In genomic region chr19:49533551-49534488, GRCh38 we compare ENCODE assay signal across 8 cellular contexts. TPM values are rescaled to one million over a fixed set of nuclear protein-coding genes. Genes with fewer than 3 reads are reported as not detected.
A peak's percentile ranks its signal among the peaks of the same experiment; 100 is the strongest.
DNase-seq lines count a peak whose midpoint lies in the region; ATAC-seq and TF ChIP-seq lines count a peak whose summit lies in the region.

No MANE protein-coding gene starts in this region.

- BruUV-seq in A673 (replicated peaks; lab: Mats Ljungman, UMichigan) = no TSS peak

- H3K36me3 Mint-ChIP-seq in type B pancreatic cell = no peaks in the 10 kb centered on the region

- H3K9ac ChIP-seq in parathyroid adenoma = no peak overlapping the region

- H3K4me1 ChIP-seq in A673 (ENCODE audit: insufficient read depth, low read length, poor library complexity, severe bottlenecking) = peaks cover 13% of the 10 kb centered on the region
- no peaks in the 10 kb centered on the region for H3K4me1 ChIP-seq in parathyroid adenoma

- DNase-seq in A673 (ENCODE audit: low spot score) (peak; percentile 81), RKO (ENCODE audit: low spot score) (peak; percentile 83), activated gamma-delta T cell (lab: John Stamatoyannopoulos, UW) (peak; percentile 67), glomerular visceral epithelial cell (ENCODE audit: extremely low spot score) (peak; percentile 35), type B pancreatic cell (ENCODE audit: extremely low spot score, unreplicated experiment) (peak; percentile 83)

- peak overlapping the region; percentile 42 for H3K4me3 ChIP-seq in A673 (ENCODE audit: low read depth, low read length, poor library complexity, severe bottlenecking)
- peak overlapping the region; percentile 31 for H3K4me3 ChIP-seq in parathyroid adenoma (ENCODE audit: low read depth, low read length)

- H3K79me2 ChIP-seq in parathyroid adenoma = no peaks in the 10 kb centered on the region

- peak overlapping the region; percentile 88 for H3K4me3 Mint-ChIP-seq in type B pancreatic cell

- peaks cover 5% of the 10 kb centered on the region for H3K27me3 Mint-ChIP-seq in type B pancreatic cell

- ATAC-seq in GM18861 (IDR thresholded peaks at IDR 0.05; ENCODE audit: unreplicated experiment) = peak; percentile 60
- ATAC-seq in HG03354 (IDR thresholded peaks at IDR 0.05; ENCODE audit: poor library complexity, severe bottlenecking, unreplicated experiment) = peak; percentile 77

- H3K27ac ChIP-seq in A673 (ENCODE audit: low read depth, low read length, poor library complexity, severe bottlenecking) (peak overlapping the region; percentile 29), parathyroid adenoma (no peak overlapping the region)

- no peaks in the 10 kb centered on the region for H3K27me3 ChIP-seq in A673 (replicated peaks; ENCODE audit: insufficient read depth, low read depth, low read length, poor library complexity)
- no peaks in the 10 kb centered on the region for H3K27me3 ChIP-seq in parathyroid adenoma (ENCODE audit: control insufficient read depth, insufficient read depth, low read length)

- no peak for TF ChIP-seq CTCF in A673 (conservative IDR thresholded peaks at IDR 0.05; ENCODE audit: low read depth, low read length)
- TF ChIP-seq CTCF in parathyroid adenoma (IDR thresholded peaks at IDR 0.05) = no peak
- peak; percentile 74 for TF ChIP-seq CTCF in type B pancreatic cell (conservative IDR thresholded peaks at IDR 0.05)

- H3K9me3 ChIP-seq in A673 (ENCODE audit: low read depth, low read length, poor library complexity, severe bottlenecking) = no peaks in the 10 kb centered on the region
- H3K9me3 ChIP-seq in parathyroid adenoma (ENCODE audit: control insufficient read depth, low read length) = no peaks in the 10 kb centered on the region

- H3K27ac Mint-ChIP-seq in type B pancreatic cell = peak overlapping the region; percentile 74

- CTCF ChIA-PET in A673 (lab: Charles Lee) = interaction anchor here (0.6 kb wide), 1 partner anchor 201 kb away, joined by 4 read pairs; no protein-coding TSS in a partner anchor

- H2AFZ ChIP-seq in parathyroid adenoma = peak overlapping the region; percentile 75

- peaks cover 64% of the 10 kb centered on the region for H3K36me3 ChIP-seq in A673 (ENCODE audit: insufficient read depth, low read length, poor library complexity, severe bottlenecking)
- H3K36me3 ChIP-seq in parathyroid adenoma (ENCODE audit: control insufficient read depth, insufficient read depth, low read length) = no peaks in the 10 kb centered on the region

- peak overlapping the region; percentile 37 for H3K4me2 ChIP-seq in parathyroid adenoma (ENCODE audit: low read length)

- intact Hi-C loops in A673 (cut with micrococcal nuclease; ENCODE audit: unreplicated experiment) = no loop called here

- H3K4me1 Mint-ChIP-seq in type B pancreatic cell (ENCODE audit: unreplicated experiment) = peaks cover 15% of the 10 kb centered on the region

- POLR2A ChIA-PET in A673 (lab: Charles Lee; ENCODE audit: low non-redundant PET) = no interaction called here

- H3K9me3 Mint-ChIP-seq in type B pancreatic cell = no peaks in the 10 kb centered on the region

RNA-seq across cellular contexts. Expression of gene RCN3, which starts 6.0 kb away (rescaled TPM):
- total RNA-seq in A673 (2021) (82.9 and 95.3 TPM in 2 replicates), type B pancreatic cell (ENCODE audit: low replicate concordance) (4.5 and 12.1 TPM in 2 replicates)

RNA-seq across cellular contexts. Expression of gene FCGRT, which starts 21.4 kb away (rescaled TPM):
- total RNA-seq in A673 (2021) (396 and 482 TPM in 2 replicates), type B pancreatic cell (ENCODE audit: low replicate concordance) (102 and 106 TPM in 2 replicates)

RNA-seq across cellular contexts. Expression of gene RPS11, which starts 37.6 kb away (rescaled TPM):
- total RNA-seq in A673 (2021) (2,088 and 2,093 TPM in 2 replicates), type B pancreatic cell (ENCODE audit: low replicate concordance) (2,401 and 2,461 TPM in 2 replicates)

RNA-seq across cellular contexts. Expression of gene RPL13A, which starts 46.4 kb away (rescaled TPM):
- total RNA-seq in A673 (2021) (2,390 and 2,393 TPM in 2 replicates), type B pancreatic cell (ENCODE audit: low replicate concordance) (3,274 and 3,593 TPM in 2 replicates)

RNA-seq across cellular contexts. Expression of gene NOSIP, which starts 46.5 kb away (rescaled TPM):
- 169 and 178 TPM in 2 replicates for total RNA-seq in A673 (2021)
- 56.3 and 62.0 TPM in 2 replicates for total RNA-seq in type B pancreatic cell (ENCODE audit: low replicate concordance)
